Comparison of ENCODE assay signal across 27 cellular contexts in genomic region chr1:39570477-39571177, GRCh38.
"Had no signal": no experiment of that assay in that cellular context is flagged by ENCODE, and none has a peak within 500 bp of the region (broad histone marks: within the 10 kb centered on the region; RNA-seq: fewer than 3 reads in every experiment).

No MANE protein-coding gene starts in this region.

- H3K4me3 ChIP-seq: gastroesophageal sphincter, heart left ventricle, left ventricle myocardium inferior, tibial nerve had no signal

- H3K27me3 ChIP-seq: gastroesophageal sphincter, heart left ventricle, tibial nerve had no signal

- H3K27ac ChIP-seq: gastroesophageal sphincter, heart left ventricle, left ventricle myocardium inferior, tibial nerve had no signal

- DNase-seq: activated CD4-positive, alpha-beta memory T cell treated with anti-CD3 and anti-CD28 coated beads, Interleukin-2, amount 10 ng/mL, durations not matched to agents 7 days and 5 days; activated CD4-positive, alpha-beta T cell treated with anti-CD3 and anti-CD28 coated beads for 48 hours; activated CD4-positive, CD25-positive, alpha-beta regulatory T cell; activated gamma-delta T cell treated with Interleukin-2 at 50 U/mL for 16 hours; cerebellar nuclear complex; cortex of kidney; effector CD4-positive, alpha-beta T cell; heart left ventricle; kidney glomerular epithelial cell; left ventricle myocardium inferior; mammary epithelial cell; nephron progenitor cell; occipital lobe; posterior cingulate gyrus; retina; stimulated activated CD4-positive, alpha-beta T cell treated with anti-CD3 and anti-CD28 coated beads, Interleukin-12 subunit alpha, Interleukin-12 subunit beta, amount 100 ng/mL, for 4 hours; stimulated activated CD4-positive, alpha-beta T cell treated with anti-CD3 and anti-CD28 coated beads, Interleukin-1b, Interleukin-23, amount 100 ng/mL, for 48 hours; stimulated activated CD8-positive, alpha-beta memory T cell treated with anti-CD3 and anti-CD28 coated beads, Interleukin-4, amount 100 ng/mL, for 48 hours; stimulated activated naive CD4-positive, alpha-beta T cell treated with Interleukin-2 at 50 U/mL for 16 hours; T-cell; T-helper 9 cell had no signal

- ATAC-seq: esophagus mucosa, gastroesophageal sphincter, heart left ventricle, T-cell had no signal

- H3K9me3 ChIP-seq: gastroesophageal sphincter, heart left ventricle, left ventricle myocardium inferior, tibial nerve had no signal

- FAIRE-seq: astrocyte, bronchial epithelial cell, urothelium cell line had no signal
